Comparison of ENCODE assay signal across 8 cellular contexts in the genomic region with DNA sequence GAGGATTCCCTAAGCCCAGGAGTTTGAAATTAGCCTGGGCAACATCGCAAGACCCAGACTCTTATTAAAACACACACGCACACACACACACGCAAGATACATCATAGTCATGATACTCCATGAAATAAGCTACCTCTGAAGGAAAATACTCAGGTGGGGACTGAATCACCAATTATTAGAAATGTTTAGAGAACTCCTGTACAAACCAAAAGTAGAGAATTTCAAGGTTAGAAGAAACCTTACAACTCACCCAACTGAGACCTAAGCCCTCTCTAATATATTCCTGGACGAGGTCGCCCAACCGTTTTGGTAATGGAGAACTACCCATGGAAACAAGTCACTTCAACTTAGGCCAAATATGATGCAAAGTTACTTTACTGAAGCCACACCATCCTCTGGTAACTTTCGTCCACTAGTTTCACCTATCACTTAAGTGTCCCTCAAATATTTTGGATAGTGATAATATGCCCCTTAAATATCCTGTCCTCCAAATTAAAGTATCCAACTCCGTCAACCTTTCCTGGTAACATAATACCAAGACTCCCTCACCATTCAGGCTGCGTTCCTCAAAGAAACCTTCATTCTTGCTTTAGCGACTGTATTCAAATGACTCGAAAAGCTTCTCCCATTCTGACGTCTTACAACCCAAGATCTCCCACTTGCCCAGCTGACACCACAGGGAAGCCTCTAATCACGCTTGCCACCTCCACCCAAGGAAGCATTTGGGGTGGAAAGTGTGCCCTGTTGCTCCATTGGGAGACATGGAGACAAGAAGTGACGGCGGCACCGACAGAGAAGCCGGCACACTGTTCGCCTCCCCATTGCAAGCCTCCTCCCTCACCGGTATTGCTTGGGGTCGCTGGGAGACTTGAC. TPM values are rescaled to one million over a fixed set of nuclear protein-coding genes. Genes with fewer than 3 reads are reported as not detected.
DNase-seq lines count a peak whose midpoint lies in the region; ATAC-seq, FAIRE-seq and TF ChIP-seq lines count a peak whose summit lies in the region.

No MANE protein-coding gene starts in this region.

- H3K4me3 ChIP-seq in AG04450 (ENCODE audit: low read depth, low read length) (peak overlapping the region; percentile 99), GM06990 (replicated peaks; ENCODE audit: low read depth, low read length) (peak overlapping the region; percentile 94), GM12878 (peak overlapping the region; percentile 90), kidney epithelial cell (ENCODE audit: low read depth, low read length) (peak overlapping the region; percentile 76)

- no peak for TF ChIP-seq RAD21 in GM12878 (IDR thresholded peaks at IDR 0.05; ENCODE audit: insufficient read depth, low read depth, low read length)

- H4K20me1 ChIP-seq in GM12878 (ENCODE audit: control insufficient read depth, insufficient read depth), result no peaks in the 10 kb centered on the region

- no TSS peak for BruUV-seq in GM12878 (replicated peaks; lab: Mats Ljungman, UMichigan)

- H3K36me3 ChIP-seq in GM06990 (ENCODE audit: control insufficient read depth, insufficient read depth, low read length), result peaks cover 2% of the 10 kb centered on the region
- peaks cover 0 to 11% of the 10 kb centered on the region in 2 experiments; a peak in 2 of 4 replicates for H3K36me3 ChIP-seq in GM12878 (ENCODE audit: control insufficient read depth in 2 of 2, insufficient read depth in 2 of 2, low read length in 1 of 2)
- no peaks in the 10 kb centered on the region for H3K36me3 ChIP-seq in kidney epithelial cell (ENCODE audit: control insufficient read depth, insufficient read depth, low read length)

- H3K4me1 ChIP-seq in GM12878 (ENCODE audit: control insufficient read depth, insufficient read depth, low read length), result peaks cover 5% of the 10 kb centered on the region

- CTCF ChIA-PET in AG04450 (lab: Charles Lee), result no interaction called here
- CTCF ChIA-PET in GM12878 (lab: Yijun Ruan, JAX), result interaction anchor here (1.2 to 1.9 kb wide), 3 partner anchors 11 to 109 kb away, joined by 3 to 8 read pairs (median 5); no protein-coding TSS in a partner anchor

- no peak for TF ChIP-seq CTCF in AG04450 (IDR thresholded peaks at IDR 0.05; ENCODE audit: low read depth, low read length)
- no peak for TF ChIP-seq CTCF in GM06990 (IDR thresholded peaks at IDR 0.05; ENCODE audit: insufficient read depth, low read length, poor library complexity, severe bottlenecking)
- TF ChIP-seq CTCF in GM12878 (IDR thresholded peaks at IDR 0.05 in 2 of 3, conservative IDR thresholded peaks at IDR 0.05 in 1 of 3; ENCODE audit: control insufficient read depth in 2 of 3, extremely low read depth in 1 of 3, insufficient read depth in 1 of 3, low read depth in 3 of 3, low read length in 3 of 3), result no peak
- no peak for TF ChIP-seq CTCF in kidney epithelial cell (IDR thresholded peaks at IDR 0.05; ENCODE audit: insufficient read depth, low read length, poor library complexity, severe bottlenecking)

- TF ChIP-seq POLR2A in GM12878 (IDR thresholded peaks at IDR 0.05; ENCODE audit: low read depth, low read length), result no peak

- peak overlapping the region; percentile 82 for H2AFZ ChIP-seq in GM12878 (ENCODE audit: control insufficient read depth, low read depth, low read length)

- DNase-seq in AG04450 (ENCODE audit: low read depth, low spot score), result no peak
- DNase-seq in GM06990 (ENCODE audit: extremely low read depth, insufficient read length), result no peak
- DNase-seq in Kasumi-1 (lab: John Stamatoyannopoulos, UW), result peak; percentile 35 to 40
- no peak for DNase-seq in GM12878 (ENCODE audit: low read depth, low spot score)
- no peak for DNase-seq in kidney epithelial cell (ENCODE audit: low read depth)
- DNase-seq in superior temporal gyrus (ENCODE audit: extremely low spot score), result no peak

- peaks cover 55% of the 10 kb centered on the region for H3K79me2 ChIP-seq in GM12878 (ENCODE audit: control insufficient read depth, insufficient read depth, low read length)

- no peaks in the 10 kb centered on the region for H3K27me3 ChIP-seq in AG04450 (ENCODE audit: control insufficient read depth, insufficient read depth, low read length)
- no peaks in the 10 kb centered on the region for H3K27me3 ChIP-seq in GM06990 (replicated peaks; ENCODE audit: control insufficient read depth, insufficient read depth, low read length)
- H3K27me3 ChIP-seq in GM12878 (replicated peaks in 1 of 2; ENCODE audit: control insufficient read depth in 2 of 2, insufficient read depth in 2 of 2, low read length in 1 of 2), result no peaks in the 10 kb centered on the region
- H3K27me3 ChIP-seq in kidney epithelial cell (ENCODE audit: control insufficient read depth, insufficient read depth, low read length), result no peaks in the 10 kb centered on the region

- H3K4me2 ChIP-seq in GM12878 (ENCODE audit: control insufficient read depth, insufficient read depth), result peak overlapping the region; percentile 81

- in situ Hi-C loops in GM12878 (cut with MboI), result no loop called here

- no peaks in the 10 kb centered on the region for H3K9me3 ChIP-seq in AG04450 (ENCODE audit: control insufficient read depth, insufficient read depth, low read length)
- H3K9me3 ChIP-seq in GM12878 (replicated peaks; ENCODE audit: control insufficient read depth, insufficient read depth, low read length), result no peaks in the 10 kb centered on the region; the same call in 2 of the 3 replicates

- WGBS in GM12878 (ENCODE audit: insufficient coverage, insufficient replicate concordance, low lambda C conversion rate, missing lambda C conversion rate), result 9% methylated on average over 20 of the region's 20 CpGs

- peak overlapping the region; percentile 99 for H3K9ac ChIP-seq in GM12878 (ENCODE audit: control insufficient read depth, insufficient read depth, low read length)

- FAIRE-seq in GM12878 (lab: Jason Lieb, UNC), result peak; percentile 38

- intact Hi-C loops in GM12878 (cut with micrococcal nuclease; ENCODE audit: unreplicated experiment), result no loop called here

- RAD21 ChIA-PET in GM12878 (lab: Charles Lee; ENCODE audit: unreplicated experiment), result interaction anchor here (0.7 to 1.8 kb wide), 3 partner anchors 17 to 156 kb away, joined by 3 to 4 read pairs (median 3); partner anchors contain the start of gene KTI12

- SMC1A ChIA-PET in GM12878 (lab: Charles Lee; ENCODE audit: uncharacterized antibody, unreplicated experiment), result interaction anchor here (0.6 to 3.4 kb wide), 6 partner anchors 10 to 88 kb away, joined by 3 to 18 read pairs (median 5); no protein-coding TSS in a partner anchor

- H3K27ac ChIP-seq in AG04450 (ENCODE audit: low read depth, low read length), result peak overlapping the region; percentile 97
- H3K27ac ChIP-seq in GM12878 (ENCODE audit: control insufficient read depth, insufficient read depth), result peak overlapping the region; percentile 96
- H3K27ac ChIP-seq in temporal lobe (ENCODE audit: low read depth, low read length), result peak overlapping the region; percentile 83

- ATAC-seq in GM12878 (peak; percentile 14), GM18519 (IDR thresholded peaks at IDR 0.05; ENCODE audit: low FRiP score, unreplicated experiment) (no peak)

- no peak for TF ChIP-seq EP300 in GM12878 (IDR thresholded peaks at IDR 0.05; ENCODE audit: borderline replicate concordance in 1 of 2, control insufficient read depth in 1 of 2, low read depth in 2 of 2, low read length in 2 of 2)

- POLR2A ChIA-PET in AG04450 (lab: Yijun Ruan, JAX) (interaction anchor here (1.0 kb wide), 1 partner anchor 20 kb away, joined by 3 read pairs; no protein-coding TSS in a partner anchor), GM12878 (lab: Charles Lee) (interaction anchor here (0.8 to 4.7 kb wide), 3 partner anchors 8 to 14 kb away, joined by 3 to 31 read pairs (median 14); no protein-coding TSS in a partner anchor)

TF ChIP-seq in GM12878, 131 proteins besides CTCF, POLR2A, EP300 and RAD21:
- TF ChIP-seq CHD2 (IDR thresholded peaks at IDR 0.05; ENCODE audit: borderline replicate concordance, low read depth, low read length), result no peak
- TF ChIP-seq YBX1 (IDR thresholded peaks at IDR 0.05), result 0 out of 2 replicates have a peak, but pooled peaks have one; percentile 12
- 0 out of 2 replicates have a peak, but pooled peaks have one; percentile 49 for TF ChIP-seq IKZF1 (conservative IDR thresholded peaks at IDR 0.05)
- no peak for TF ChIP-seq BCL3 (IDR thresholded peaks at IDR 0.05; ENCODE audit: borderline replicate concordance, insufficient read depth, low read depth, low read length, poor library complexity, severe bottlenecking)
- no peak for TF ChIP-seq STAT1 (conservative IDR thresholded peaks at IDR 0.05)
TF ChIP-seq in GM12878: peak in this region for 2.

RNA-seq across cellular contexts. Expression of gene NRDC, which starts 0.9 kb away (rescaled TPM):
- 172 and 177 TPM in 2 replicates for polyA plus RNA-seq in AG04450 (2011; rRNA removed)
- 134 and 169 TPM in 2 replicates for polyA minus RNA-seq in AG04450 (2011; rRNA and poly(A)+ RNA removed)
- 98.0 and 101 TPM in 2 replicates for total RNA-seq in GM12878 (2013; cell fraction: nucleolus; rRNA removed)
- total RNA-seq in GM12878 (2014; rRNA removed), result 50.9 and 55.6 TPM in 2 replicates
- total RNA-seq in GM12878 (2014; rRNA removed; fragmentation: Illumina TruSeq; extraction: Trizol), result 65.5 and 67.8 TPM in 2 replicates
- 101 and 106 TPM in 2 replicates for total RNA-seq in GM12878 (2021)
- 52.9 TPM for polyA plus RNA-seq in GM12878 (2011; ENCODE audit: low read depth)
- polyA plus RNA-seq in GM12878 (2011; rRNA removed), result 134 and 171 TPM in 2 replicates
- polyA plus RNA-seq in GM12878 (2011; cell fraction: cytosol; rRNA removed), result 58.0 and 63.1 TPM in 2 replicates
- polyA plus RNA-seq in GM12878 (2011; cell fraction: nucleus; rRNA removed), result 155 and 174 TPM in 2 replicates
- polyA plus RNA-seq in GM12878 (2012), result 88.2 and 112 TPM in 2 replicates
- polyA plus RNA-seq in GM12878 (2014; fragmentation: Illumina TruSeq; extraction: Trizol), result 116 and 148 TPM in 2 replicates
- 10 to 100 TPM; 50.1 to 59.3 TPM for polyA plus RNA-seq in GM12878 (2014; fragmentation: Nextera tagmentation; extraction: Ambion mirVana)
- 75.6 and 80.3 TPM in 2 replicates for polyA plus RNA-seq in GM12878 (2014; rRNA removed)
- 100 to 1,000 TPM; 121 to 123 TPM for polyA plus RNA-seq in GM12878 (2016; fragmentation: Nextera tagmentation; extraction: Ambion mirVana)
- polyA minus RNA-seq in GM12878 (2011; rRNA and poly(A)+ RNA removed), result 96.6 and 133 TPM in 2 replicates
- 32.9 and 45.6 TPM in 2 replicates for polyA minus RNA-seq in GM12878 (2011; cell fraction: cytosol; rRNA and poly(A)+ RNA removed)
- 46.8 and 81.8 TPM in 2 replicates for polyA minus RNA-seq in GM12878 (2011; cell fraction: nucleus; rRNA and poly(A)+ RNA removed)
- total RNA-seq in kidney epithelial cell, result 59.8 and 62.2 TPM in 2 replicates
- total RNA-seq in temporal lobe, result 69.6 TPM

Comparison
In these comparisons a context has a peak if more than half of its experiments do, and no peak if none do; other contexts are left out.
1. DNase-seq: peak in Kasumi-1 (2 of 2); none in AG04450 (single experiment), GM06990 (single experiment), GM12878 (single experiment), kidney epithelial cell (single experiment) and superior temporal gyrus (single experiment).
2. Peak in every context shown above with its lines, with median percentiles within 50 percentile points of each other: H3K27ac ChIP-seq and H3K4me3 ChIP-seq.